ENCODE assay signal across 10 cellular contexts in genomic region chr3:43960448-43960840, GRCh38.
DNase-seq lines count a peak whose midpoint lies in the region; ATAC-seq and TF ChIP-seq lines count a peak whose summit lies in the region.
"Had no signal": no experiment of that assay in that cellular context is flagged by ENCODE, and none has a peak within 500 bp of the region (broad histone marks: within the 10 kb centered on the region; RNA-seq: fewer than 3 reads in every experiment).

No MANE protein-coding gene starts in this region.

- peaks cover 76% of the 10 kb centered on the region for H3K27me3 Mint-ChIP-seq in mesothelial cell of epicardium (ENCODE audit: low read depth)

- no TSS peak for BruUV-seq in A673 (replicated peaks; lab: Mats Ljungman, UMichigan)

- H3K4me1 ChIP-seq in A673 (ENCODE audit: insufficient read depth, low read length, poor library complexity, severe bottlenecking) = no peaks in the 10 kb centered on the region

- H3K36me3 ChIP-seq in A673 (ENCODE audit: insufficient read depth, low read length, poor library complexity, severe bottlenecking) = no peaks in the 10 kb centered on the region

- no peak overlapping the region for H3K4me3 ChIP-seq in A673 (ENCODE audit: low read depth, low read length, poor library complexity, severe bottlenecking)

- no peaks in the 10 kb centered on the region for H3K9me3 Mint-ChIP-seq in mesothelial cell of epicardium

- H3K9me3 ChIP-seq in A673 (ENCODE audit: low read depth, low read length, poor library complexity, severe bottlenecking) = no peaks in the 10 kb centered on the region

- CTCF ChIA-PET in A673 (lab: Charles Lee) = no interaction called here

- H3K27ac Mint-ChIP-seq in mesothelial cell of epicardium = no peak overlapping the region

- no peaks in the 10 kb centered on the region for H3K36me3 Mint-ChIP-seq in mesothelial cell of epicardium

- ATAC-seq in HG03045 (IDR thresholded peaks at IDR 0.05; ENCODE audit: unreplicated experiment) = no peak

- H3K4me1 Mint-ChIP-seq in mesothelial cell of epicardium = peaks cover 17% of the 10 kb centered on the region

- no peaks in the 10 kb centered on the region for H3K27me3 ChIP-seq in A673 (replicated peaks; ENCODE audit: insufficient read depth, low read depth, low read length, poor library complexity)

- POLR2A ChIA-PET in A673 (lab: Charles Lee; ENCODE audit: low non-redundant PET) = no interaction called here

- H3K4me3 Mint-ChIP-seq in mesothelial cell of epicardium = no peak overlapping the region

- TF ChIP-seq CTCF in A673 (conservative IDR thresholded peaks at IDR 0.05; ENCODE audit: low read depth, low read length) (no peak), mesothelial cell of epicardium (IDR thresholded peaks at IDR 0.05; ENCODE audit: unreplicated experiment) (no peak)

- DNase-seq in A673 (ENCODE audit: low spot score) (peak; percentile 26), HCEC 1CT (peak; percentile 14), NCI-H2171 treated with DMSO at 0.1 percent for 48 hours (lab: John Stamatoyannopoulos, UW) (peak; percentile 70), astrocyte of the hippocampus (ENCODE audit: low read depth, low spot score) (peak; percentile 29), dermis blood vessel endothelial cell (no peak), mesothelial cell of epicardium (ENCODE audit: low spot score in 2 of 2, unreplicated experiment in 2 of 2) (no peak)
- no peak for DNase-seq in activated effector memory CD4-positive, alpha-beta T cell treated with anti-CD3 and anti-CD28 coated beads, Interleukin-2, amount 50 U/mL, for 16 hours
- DNase-seq: activated effector memory CD4-positive, alpha-beta T cell treated with Interleukin-2 at 50 U/mL for 16 hours; SW 1271 had no signal

- intact Hi-C loops in A673 (cut with micrococcal nuclease; ENCODE audit: unreplicated experiment) = no loop called here

- H3K27ac ChIP-seq in A673 (ENCODE audit: low read depth, low read length, poor library complexity, severe bottlenecking) = no peak overlapping the region

Comparison
In these comparisons a context has a peak if more than half of its experiments do, and no peak if none do; other contexts are left out.
1. DNase-seq: peak in A673 (single experiment), HCEC 1CT (single experiment), NCI-H2171 treated with DMSO at 0.1 percent for 48 hours (single experiment) and astrocyte of the hippocampus (single experiment); none in dermis blood vessel endothelial cell (single experiment), mesothelial cell of epicardium (0 of 2) and activated effector memory CD4-positive, alpha-beta T cell treated with anti-CD3 and anti-CD28 coated beads, Interleukin-2, amount 50 U/mL, for 16 hours (single experiment).